Comparison of ENCODE assay signal across 20 cellular contexts in the genomic region with DNA sequence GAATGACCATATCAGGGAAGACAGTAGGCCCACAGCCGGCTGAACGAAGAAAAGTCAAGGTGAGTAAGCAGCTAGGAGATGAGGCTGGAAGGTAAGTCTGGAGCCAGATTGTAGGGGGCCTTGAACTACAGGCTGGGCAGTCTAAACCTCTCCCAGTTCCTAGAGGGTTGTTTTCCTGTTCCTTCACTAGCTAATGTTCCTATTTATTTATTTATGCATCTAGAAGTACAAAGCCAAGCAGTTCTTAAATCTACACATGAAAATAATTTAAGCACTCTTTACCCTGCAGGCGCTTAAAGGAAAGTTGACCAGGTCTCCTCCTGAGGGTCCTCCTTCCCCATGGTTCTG. TPM values are rescaled to one million over a fixed set of nuclear protein-coding genes. Genes with fewer than 3 reads are reported as not detected.
DNase-seq lines count a peak whose midpoint lies in the region; ATAC-seq, FAIRE-seq and TF ChIP-seq lines count a peak whose summit lies in the region.
"Had no signal": no experiment of that assay in that cellular context is flagged by ENCODE, and none has a peak within 500 bp of the region (broad histone marks: within the 10 kb centered on the region; RNA-seq: fewer than 3 reads in every experiment).

No MANE protein-coding gene starts in this region.

- 83% methylated on average over 3 of the region's 3 CpGs for WGBS in A549 (ENCODE audit: missing lambda C conversion rate)

- intact Hi-C loops in cardiac septum (cut with DNase I): no loop called here

- peaks cover 29% of the 10 kb centered on the region for H3K4me1 Mint-ChIP-seq in neural crest cell

- H3K27me3 ChIP-seq in HUES48 (ENCODE audit: control insufficient read depth, insufficient read depth, low read length) (no peaks in the 10 kb centered on the region), endocrine pancreas (ENCODE audit: control insufficient read depth, insufficient read depth, low read length) (no peaks in the 10 kb centered on the region)
- H3K27me3 ChIP-seq: ascending aorta, gastrocnemius medialis had no signal

- no peak for FAIRE-seq in A549 (lab: Jason Lieb, UNC)
- FAIRE-seq: colon had no signal

- H3K4me1 ChIP-seq in A549: peaks cover 27% of the 10 kb centered on the region
- peaks cover 9% of the 10 kb centered on the region for H3K4me1 ChIP-seq in HUES48 (ENCODE audit: control insufficient read depth, insufficient read depth, low read length)
- H3K4me1 ChIP-seq in endocrine pancreas (ENCODE audit: control insufficient read depth, insufficient read depth, low read length): peaks cover 6% of the 10 kb centered on the region

- POLR2A ChIA-PET in A549 (lab: Yijun Ruan, JAX): interaction anchor here (1.4 kb wide), 1 partner anchor 32 kb away, joined by 4 read pairs; the partner anchor contains the start of gene OXSR1

- no peak for TF ChIP-seq POLR2A in A549 (IDR thresholded peaks at IDR 0.05; ENCODE audit: low read length)

- H3K27ac Mint-ChIP-seq in neural crest cell (ENCODE audit: unreplicated experiment): no peak overlapping the region
- H3K27ac Mint-ChIP-seq: activated T-helper 2 cell treated with anti-CD3 and anti-CD28 coated beads, Interferon-gamma antibody, Interleukin-2, Interleukin-4, amounts not matched to agents 10 μg/mL and 5 μg/mL and 100 μg/mL, durations not matched to agents 14 hours and 24 hours and 36 hours; natural killer cell treated with Interleukin-12 subunit alpha and Interleukin-12 subunit beta and Interleukin-15 and Interleukin-18, amount 100 ng/mL, for 72 hours had no signal

- H3K4me3 ChIP-seq in A549 (no peak overlapping the region), HUES48 (ENCODE audit: low read depth, low read length) (no peak overlapping the region), endocrine pancreas (ENCODE audit: control insufficient read depth, insufficient read depth, low read length) (no peak overlapping the region)
- H3K4me3 ChIP-seq: ascending aorta, gastrocnemius medialis, SK-N-MC had no signal

- DNase-seq in A549 (ENCODE audit: low read depth in 1 of 2, low spot score in 1 of 2) (no peak), neural crest cell (ENCODE audit: low read depth, low spot score) (no peak), cardiac septum (ENCODE audit: low spot score) (no peak), HuH-7.5 (ENCODE audit: low spot score) (no peak)
- DNase-seq: gastrocnemius medialis, GDM1, HCEC 1CT, left ventricle myocardium superior, MM.1S, NCI-H2029, NCI-H510A had no signal

- TF ChIP-seq CTCF in A549 (IDR thresholded peaks at IDR 0.05): no peak
- TF ChIP-seq CTCF in neural crest cell (conservative IDR thresholded peaks at IDR 0.05): no peak

- H3K9me3 Mint-ChIP-seq in neural crest cell: no peaks in the 10 kb centered on the region
- H3K9me3 Mint-ChIP-seq: activated T-helper 2 cell treated with anti-CD3 and anti-CD28 coated beads, Interferon-gamma antibody, Interleukin-2, Interleukin-4, amounts not matched to agents 10 μg/mL and 5 μg/mL and 100 μg/mL, durations not matched to agents 14 hours and 24 hours and 36 hours; natural killer cell treated with Interleukin-12 subunit alpha and Interleukin-12 subunit beta and Interleukin-15 and Interleukin-18, amount 100 ng/mL, for 72 hours had no signal

- H3K4me3 Mint-ChIP-seq in neural crest cell: peak overlapping the region; percentile 44
- H3K4me3 Mint-ChIP-seq: natural killer cell treated with Interleukin-12 subunit alpha and Interleukin-12 subunit beta and Interleukin-15 and Interleukin-18, amount 100 ng/mL, for 72 hours had no signal

- peaks cover 3% of the 10 kb centered on the region for H3K36me3 Mint-ChIP-seq in neural crest cell (ENCODE audit: low read depth)

- no peak overlapping the region for H3K9ac ChIP-seq in HUES48 (ENCODE audit: low read depth, low read length)
- H3K9ac ChIP-seq in endocrine pancreas (ENCODE audit: control insufficient read depth, insufficient read depth, low read length): peak overlapping the region; percentile 20

- no peaks in the 10 kb centered on the region for H3K27me3 Mint-ChIP-seq in neural crest cell (ENCODE audit: low read depth)
- H3K27me3 Mint-ChIP-seq: natural killer cell treated with Interleukin-12 subunit alpha and Interleukin-12 subunit beta and Interleukin-15 and Interleukin-18, amount 100 ng/mL, for 72 hours had no signal

- no peak for ATAC-seq in A549
- ATAC-seq in HG03139 (IDR thresholded peaks at IDR 0.05; ENCODE audit: unreplicated experiment): no peak
- ATAC-seq in GM18907 (IDR thresholded peaks at IDR 0.05; ENCODE audit: unreplicated experiment): no peak
- ATAC-seq: gastrocnemius medialis; left ventricle myocardium superior; natural killer cell treated with Interleukin-12 subunit alpha and Interleukin-12 subunit beta and Interleukin-15 and Interleukin-18, amount 100 ng/mL, for 72 hours had no signal

- CTCF ChIA-PET in A549 (lab: Yijun Ruan, JAX): interaction anchor here (1.0 to 3.7 kb wide), 6 partner anchors 10 to 213 kb away, joined by 3 to 12 read pairs (median 4); partner anchors contain the start of gene XYLB

- H3K9me3 ChIP-seq in A549 (no peaks in the 10 kb centered on the region), HUES48 (ENCODE audit: control insufficient read depth, insufficient read depth, low read length) (no peaks in the 10 kb centered on the region), endocrine pancreas (ENCODE audit: control insufficient read depth, low read length) (no peaks in the 10 kb centered on the region)
- H3K9me3 ChIP-seq: ascending aorta, gastrocnemius medialis had no signal

- H3K27ac ChIP-seq in A549 (no peak overlapping the region), HUES48 (ENCODE audit: low read depth, low read length) (peak overlapping the region; percentile 12)
- H3K27ac ChIP-seq: ascending aorta, gastrocnemius medialis, SK-N-MC had no signal

- no peak for TF ChIP-seq RAD21 in A549 (conservative IDR thresholded peaks at IDR 0.05 in 1 of 2, IDR thresholded peaks at IDR 0.05 in 1 of 2)

- peaks cover 56% of the 10 kb centered on the region for H3K36me3 ChIP-seq in HUES48 (ENCODE audit: control insufficient read depth, insufficient read depth, low read length)
- peaks cover 6% of the 10 kb centered on the region for H3K36me3 ChIP-seq in endocrine pancreas (ENCODE audit: control insufficient read depth, insufficient read depth, low read length)

- H3K4me2 ChIP-seq in A549: 0 out of 3 replicates have a peak overlapping the region, but pooled peaks have one; percentile 9

- TF ChIP-seq EP300 in A549 (IDR thresholded peaks at IDR 0.05): no peak

TF ChIP-seq in A549, 52 proteins besides CTCF, POLR2A, EP300 and RAD21 (continues in another document):
- TF ChIP-seq MAFK (IDR thresholded peaks at IDR 0.05; ENCODE audit: partially characterized antibody) (no peak), ZSCAN20 (CRISPR knock-in tag; IDR thresholded peaks at IDR 0.05) (no peak), SREBF2 (IDR thresholded peaks at IDR 0.05) (no peak), CHD2 (IDR thresholded peaks at IDR 0.05; ENCODE audit: low read length, partially characterized antibody) (no peak), NFE2L2 (conservative IDR thresholded peaks at IDR 0.05; ENCODE audit: low read length) (no peak), USF2 (IDR thresholded peaks at IDR 0.05) (no peak), FOSL2 (IDR thresholded peaks at IDR 0.05) (no peak), FOSL2 (CRISPR knock-in tag; IDR thresholded peaks at IDR 0.05) (no peak), HOXB13 (CRISPR knock-in tag; IDR thresholded peaks at IDR 0.05; ENCODE audit: low read depth) (no peak)
- TF ChIP-seq, protein P1, sequence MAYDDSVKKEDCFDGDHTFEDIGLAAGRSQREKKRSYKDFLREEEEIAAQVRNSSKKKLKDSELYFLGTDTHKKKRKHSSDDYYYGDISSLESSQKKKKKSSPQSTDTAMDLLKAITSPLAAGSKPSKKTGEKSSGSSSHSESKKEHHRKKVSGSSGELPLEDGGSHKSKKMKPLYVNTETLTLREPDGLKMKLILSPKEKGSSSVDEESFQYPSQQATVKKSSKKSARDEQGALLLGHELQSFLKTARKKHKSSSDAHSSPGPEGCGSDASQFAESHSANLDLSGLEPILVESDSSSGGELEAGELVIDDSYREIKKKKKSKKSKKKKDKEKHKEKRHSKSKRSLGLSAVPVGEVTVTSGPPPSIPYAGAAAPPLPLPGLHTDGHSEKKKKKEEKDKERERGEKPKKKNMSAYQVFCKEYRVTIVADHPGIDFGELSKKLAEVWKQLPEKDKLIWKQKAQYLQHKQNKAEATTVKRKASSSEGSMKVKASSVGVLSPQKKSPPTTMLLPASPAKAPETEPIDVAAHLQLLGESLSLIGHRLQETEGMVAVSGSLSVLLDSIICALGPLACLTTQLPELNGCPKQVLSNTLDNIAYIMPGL (CRISPR knock-in tag; IDR thresholded peaks at IDR 0.05; ENCODE audit: borderline replicate concordance): no peak

RNA-seq across cellular contexts. Expression of gene ACAA1, which starts 3.7 kb away (rescaled TPM):
- polyA plus RNA-seq in A549 (2011; rRNA removed) (34.8 and 36.8 TPM in 2 replicates), A549 (2017; fragmentation: RNase III; extraction: RNeasy Plus Mini Kit Qiagen cat#74134 plus additional on column Dnase treatment) (52.3 to 54.9 TPM (median 53.2 TPM) in 3 replicates)
- 62.4 and 68.2 TPM in 2 replicates for polyA plus RNA-seq in A549 (2012; cell fraction: cytosol; rRNA removed)
- polyA plus RNA-seq in A549 (2012; cell fraction: nucleus; rRNA removed): 96.5 and 116 TPM in 2 replicates
- polyA minus RNA-seq in A549 (2011; rRNA and poly(A)+ RNA removed): 43.0 and 44.9 TPM in 2 replicates
- total RNA-seq in neural crest cell (48.9 and 50.2 TPM in 2 replicates), cardiac septum (86.8 TPM)

RNA-seq across cellular contexts. Expression of gene MYD88, which starts 5.3 kb away (rescaled TPM):
- polyA plus RNA-seq in A549 (2011; rRNA removed): 16.8 and 34.1 TPM in 2 replicates
- polyA plus RNA-seq in A549 (2012; cell fraction: cytosol; rRNA removed): 17.7 and 20.8 TPM in 2 replicates
- polyA plus RNA-seq in A549 (2012; cell fraction: nucleus; rRNA removed): 18.3 and 27.6 TPM in 2 replicates
- 20.8 to 24.7 TPM (median 22.3 TPM) in 3 replicates for polyA plus RNA-seq in A549 (2017; fragmentation: RNase III; extraction: RNeasy Plus Mini Kit Qiagen cat#74134 plus additional on column Dnase treatment)
- polyA minus RNA-seq in A549 (2011; rRNA and poly(A)+ RNA removed): 31.4 and 49.5 TPM in 2 replicates
- total RNA-seq in neural crest cell: 39.5 and 39.8 TPM in 2 replicates
- total RNA-seq in cardiac septum: 8.5 TPM

RNA-seq across cellular contexts. Expression of gene OXSR1, which starts 32.2 kb away (rescaled TPM):
- polyA plus RNA-seq in A549 (2011; rRNA removed): 40.1 and 44.0 TPM in 2 replicates
- polyA plus RNA-seq in A549 (2012; cell fraction: cytosol; rRNA removed): 12.9 and 16.7 TPM in 2 replicates
- polyA plus RNA-seq in A549 (2012; cell fraction: nucleus; rRNA removed): 9.8 and 13.5 TPM in 2 replicates
- 28.0 to 30.2 TPM (median 28.8 TPM) in 3 replicates for polyA plus RNA-seq in A549 (2017; fragmentation: RNase III; extraction: RNeasy Plus Mini Kit Qiagen cat#74134 plus additional on column Dnase treatment)
- polyA minus RNA-seq in A549 (2011; rRNA and poly(A)+ RNA removed): 27.1 and 27.9 TPM in 2 replicates
- 48.4 and 50.0 TPM in 2 replicates for total RNA-seq in neural crest cell
- 30.6 TPM for total RNA-seq in cardiac septum
